ENCODE assay signal across 1 cellular context in genomic region chr10:96384471-96384870, GRCh38.
TF ChIP-seq lines count a peak whose summit lies in the region.

No MANE protein-coding gene starts in this region.

TF ChIP-seq in H1, 55 proteins besides CTCF, POLR2A, EP300 and RAD21 (continued from another document):
- TF ChIP-seq USF2 (IDR thresholded peaks at IDR 0.05; ENCODE audit: low read length) (no peak), BRCA1 (IDR thresholded peaks at IDR 0.05; ENCODE audit: low read depth, low read length) (no peak), ATF2 (IDR thresholded peaks at IDR 0.05; ENCODE audit: low read length) (no peak), GTF2F1 (IDR thresholded peaks at IDR 0.05; ENCODE audit: borderline replicate concordance, low read depth, low read length) (no peak), RFX5 (IDR thresholded peaks at IDR 0.05; ENCODE audit: borderline replicate concordance, low read depth, low read length) (no peak), SUZ12 (IDR thresholded peaks at IDR 0.05; ENCODE audit: low read length) (no peak), TAF7 (optimal IDR thresholded peaks at IDR 0.05; ENCODE audit: borderline replicate concordance, low read depth, low read length) (no peak), MAX (IDR thresholded peaks at IDR 0.05) (no peak), RXRA (IDR thresholded peaks at IDR 0.05; ENCODE audit: insufficient read depth, low read depth, low read length) (no peak), RNF2 (IDR thresholded peaks at IDR 0.05; ENCODE audit: borderline replicate concordance, low read depth, low read length, missing control alignments, poor library complexity, severe bottlenecking) (no peak), POU5F1 (IDR thresholded peaks at IDR 0.05; ENCODE audit: low read depth, low read length) (no peak), EZH2 (IDR thresholded peaks at IDR 0.05; ENCODE audit: low read depth, low read length, severe bottlenecking) (no peak), CHD1 (IDR thresholded peaks at IDR 0.05; ENCODE audit: low read depth, low read length) (no peak), CEBPB (IDR thresholded peaks at IDR 0.05; ENCODE audit: low read depth, low read length) (no peak)
